12 cellular contexts compared by ENCODE assay signal in the genomic region with DNA sequence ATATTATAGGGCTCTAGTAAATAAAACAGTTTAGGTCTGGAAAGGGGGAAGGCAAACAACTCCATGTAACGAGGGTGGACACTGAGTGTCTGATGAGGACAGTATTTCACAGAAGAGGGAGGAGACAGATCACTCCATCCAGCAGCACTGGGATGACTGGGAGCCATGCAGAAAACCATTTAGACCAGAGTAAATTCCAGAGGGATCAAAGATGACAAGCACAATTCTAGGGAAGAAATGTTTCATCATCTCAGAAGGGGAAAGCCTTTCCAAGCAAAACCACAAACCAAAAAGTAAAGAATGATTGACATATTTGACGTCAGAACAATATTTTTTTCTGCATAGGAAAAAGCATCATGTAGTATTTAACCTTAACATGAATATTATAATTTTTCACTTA. TPM values are rescaled to one million over a fixed set of nuclear protein-coding genes. Genes with fewer than 3 reads are reported as not detected.
DNase-seq lines count a peak whose midpoint lies in the region; TF ChIP-seq lines count a peak whose summit lies in the region.
"Had no signal": no experiment of that assay in that cellular context is flagged by ENCODE, and none has a peak within 500 bp of the region (broad histone marks: within the 10 kb centered on the region; RNA-seq: fewer than 3 reads in every experiment).

No MANE protein-coding gene starts in this region.

- no peaks in the 10 kb centered on the region for H3K9me3 ChIP-seq in CD4-positive, alpha-beta memory T cell (ENCODE audit: control insufficient read depth in 1 of 2, low read length in 2 of 2)
- H3K9me3 ChIP-seq: Caco-2, right atrium auricular region had no signal

- H3K4me1 Mint-ChIP-seq in CD4-positive, alpha-beta memory T cell, result peaks cover 0 to 7% (median 1%) of the 10 kb centered on the region in 4 donors
- peaks cover 7% of the 10 kb centered on the region for H3K4me1 Mint-ChIP-seq in nephron progenitor cell

- H3K4me3 ChIP-seq in CD4-positive, alpha-beta memory T cell (ENCODE audit: low read length in 2 of 2), result no peak overlapping the region
- H3K4me3 ChIP-seq in coronary artery, result no peak overlapping the region
- H3K4me3 ChIP-seq: right atrium auricular region had no signal

- H3K4me3 Mint-ChIP-seq in CD4-positive, alpha-beta memory T cell, result no peak overlapping the region
- no peak overlapping the region for H3K4me3 Mint-ChIP-seq in nephron progenitor cell
- H3K4me3 Mint-ChIP-seq: naive B cell had no signal

- peak overlapping the region in 4 of 7 donors; percentile 19 to 89 (median 58) for H3K27ac Mint-ChIP-seq in CD4-positive, alpha-beta memory T cell
- H3K27ac Mint-ChIP-seq in nephron progenitor cell, result peak overlapping the region; percentile 60

- H3K36me3 ChIP-seq in CD4-positive, alpha-beta memory T cell (ENCODE audit: insufficient read depth, low read length), result peaks cover 64% of the 10 kb centered on the region

- DNase-seq in CD4-positive, alpha-beta memory T cell, result no peak
- DNase-seq in NCI-H226 (peak; percentile 57), astrocyte of the hippocampus (ENCODE audit: low read depth, low spot score) (peak; percentile 42), nephron progenitor cell (no peak), H4 (ENCODE audit: low spot score) (no peak), coronary artery (ENCODE audit: low spot score) (no peak)
- no peak for DNase-seq in stimulated activated CD4-positive, alpha-beta T cell treated with anti-CD3 and anti-CD28 coated beads, Interleukin-2, amount 100 ng/mL, for 48 hours
- DNase-seq: hippocampal formation, naive B cell, NCI-H2081 had no signal

- H3K36me3 Mint-ChIP-seq in CD4-positive, alpha-beta memory T cell, result peaks cover 25 to 63% of the 10 kb centered on the region in 2 donors
- peaks cover 47% of the 10 kb centered on the region for H3K36me3 Mint-ChIP-seq in nephron progenitor cell (ENCODE audit: low read depth)

- POLR2A ChIA-PET in CD4-positive, alpha-beta memory T cell (lab: Charles Lee; ENCODE audit: partially characterized antibody), result interaction anchor here (1.0 kb wide), 1 partner anchor 33 kb away, joined by 3 read pairs; no protein-coding TSS in a partner anchor

- no peaks in the 10 kb centered on the region for H3K27me3 Mint-ChIP-seq in CD4-positive, alpha-beta memory T cell
- H3K27me3 Mint-ChIP-seq in nephron progenitor cell (ENCODE audit: low read depth, poor library complexity), result no peaks in the 10 kb centered on the region
- H3K27me3 Mint-ChIP-seq: naive B cell had no signal

- no peak overlapping the region for H3K27ac ChIP-seq in CD4-positive, alpha-beta memory T cell (ENCODE audit: low read depth, low read length)
- no peak overlapping the region for H3K27ac ChIP-seq in coronary artery
- H3K27ac ChIP-seq: right atrium auricular region had no signal

- intact Hi-C loops in CD4-positive, alpha-beta memory T cell (cut with micrococcal nuclease), result no loop called here

- no peaks in the 10 kb centered on the region for H3K4me1 ChIP-seq in CD4-positive, alpha-beta memory T cell (ENCODE audit: insufficient read depth, low read length)

- CTCF ChIA-PET in CD4-positive, alpha-beta memory T cell (lab: Charles Lee; ENCODE audit: partially characterized antibody), result no interaction called here

- H3K9me3 Mint-ChIP-seq in CD4-positive, alpha-beta memory T cell, result no peaks in the 10 kb centered on the region
- H3K9me3 Mint-ChIP-seq in nephron progenitor cell, result no peaks in the 10 kb centered on the region
- H3K9me3 Mint-ChIP-seq: naive B cell had no signal

- no peaks in the 10 kb centered on the region for H3K27me3 ChIP-seq in CD4-positive, alpha-beta memory T cell (ENCODE audit: insufficient read depth, low read length)
- H3K27me3 ChIP-seq: right atrium auricular region had no signal

- TF ChIP-seq CTCF in nephron progenitor cell (IDR thresholded peaks at IDR 0.05) (no peak), coronary artery (IDR thresholded peaks at IDR 0.05) (no peak)

RNA-seq across cellular contexts. Expression of gene DNASE1, which starts 4.7 kb away (rescaled TPM):
- 10 to 100 TPM; 51.2 to 59.9 TPM for total RNA-seq in CD4-positive, alpha-beta memory T cell
- 1 to 10 TPM in 1 of 2 donors, not detected in 1; 7.7 TPM for polyA plus RNA-seq in CD4-positive, alpha-beta memory T cell
- total RNA-seq in H4 (2014; rRNA removed; shearing (Covaris generic)), result 2.7 and 6.1 TPM in 2 replicates

RNA-seq across cellular contexts. Expression of gene SLX4, which starts 47.8 kb away (rescaled TPM):
- 1 to 10 TPM; 5.7 to 6.7 TPM for total RNA-seq in CD4-positive, alpha-beta memory T cell
- polyA plus RNA-seq in CD4-positive, alpha-beta memory T cell, result under 1 TPM in 1 of 2 donors, not detected in 1; 0.87 TPM
- 2.0 and 3.3 TPM in 2 replicates for total RNA-seq in H4 (2014; rRNA removed; shearing (Covaris generic))

RNA-seq across cellular contexts. Expression of gene TRAP1, which starts 58.1 kb away (rescaled TPM):
- 100 to 1,000 TPM; 101 to 111 TPM for total RNA-seq in CD4-positive, alpha-beta memory T cell
- polyA plus RNA-seq in CD4-positive, alpha-beta memory T cell, result 10 to 100 TPM; 56.4 to 59.2 TPM
- 56.9 and 63.8 TPM in 2 replicates for total RNA-seq in H4 (2014; rRNA removed; shearing (Covaris generic))

Comparison
In these comparisons a context has a peak if more than half of its experiments do, and no peak if none do; other contexts are left out.
1. DNase-seq: peak in NCI-H226 (single experiment) and astrocyte of the hippocampus (single experiment); none in CD4-positive, alpha-beta memory T cell (0 of 5), nephron progenitor cell (single experiment), H4 (single experiment), coronary artery (single experiment) and stimulated activated CD4-positive, alpha-beta T cell treated with anti-CD3 and anti-CD28 coated beads, Interleukin-2, amount 100 ng/mL, for 48 hours (0 of 2).